Comparison of ENCODE assay signal across 8 cellular contexts in genomic region chr3:152202976-152203626, GRCh38.
DNase-seq lines count a peak whose midpoint lies in the region; ATAC-seq, FAIRE-seq and TF ChIP-seq lines count a peak whose summit lies in the region.

No MANE protein-coding gene starts in this region.

- BruUV-seq in HepG2 (replicated peaks; lab: Mats Ljungman, UMichigan), result no TSS peak

- peak overlapping the region; percentile 58 for H3K27ac ChIP-seq in CD4-positive, alpha-beta T cell (ENCODE audit: low read depth, low read length)
- H3K27ac ChIP-seq in HepG2 (ENCODE audit: extremely low read length, insufficient read depth, low read length), result no peak overlapping the region

- H3K9me3 ChIP-seq in CD4-positive, alpha-beta T cell (ENCODE audit: control insufficient read depth, low read length), result no peaks in the 10 kb centered on the region
- H3K9me3 ChIP-seq in HepG2 (ENCODE audit: low read length), result no peaks in the 10 kb centered on the region

- no peaks in the 10 kb centered on the region for H4K20me1 ChIP-seq in HepG2 (ENCODE audit: insufficient read depth, low read length)

- DNase-seq in CD4-positive, alpha-beta T cell, result no peak
- DNase-seq in HepG2 (ENCODE audit: low spot score), result no peak
- no peak for DNase-seq in central memory CD4-positive, alpha-beta T cell
- no peak for DNase-seq in iPS-NIHi11 (ENCODE audit: low spot score)
- no peak for DNase-seq in SK-N-DZ (ENCODE audit: low spot score)

- CTCF ChIA-PET in CD4-positive, alpha-beta T cell (lab: Charles Lee), result interaction anchor here (1.3 to 1.9 kb wide), 4 partner anchors 30 to 66 kb away, joined by 3 to 10 read pairs (median 4); partner anchors contain the start of gene MBNL1
- CTCF ChIA-PET in HepG2 (lab: Yijun Ruan, JAX; ENCODE audit: low intra/inter-chr PET ratio, low total read pairs), result no interaction called here

- no peak overlapping the region for H3K9ac ChIP-seq in HepG2 (ENCODE audit: insufficient read depth, low read depth, low read length)

- H3K27me3 ChIP-seq in CD4-positive, alpha-beta T cell (ENCODE audit: control insufficient read depth, insufficient read depth, low read length), result no peaks in the 10 kb centered on the region
- H3K27me3 ChIP-seq in HepG2 (ENCODE audit: control insufficient read depth in 1 of 2, insufficient read depth in 2 of 2, low read length in 2 of 2), result no peaks in the 10 kb centered on the region

- ATAC-seq in CD4-positive, alpha-beta T cell (ENCODE audit: poor library complexity), result no peak
- ATAC-seq in GM21786 (IDR thresholded peaks at IDR 0.05; ENCODE audit: unreplicated experiment), result peak; percentile 28
- ATAC-seq in SK-N-SH treated with all-trans-retinoic acid at 6 μM for 48 hours, result peak; percentile 55
- ATAC-seq in HepG2, result no peak
- no peak for ATAC-seq in HG02642 (IDR thresholded peaks at IDR 0.05; ENCODE audit: poor library complexity, unreplicated experiment)

- no peak for TF ChIP-seq CTCF in CD4-positive, alpha-beta T cell (IDR thresholded peaks at IDR 0.05)
- TF ChIP-seq CTCF in HepG2 (CRISPR knock-in tag; IDR thresholded peaks at IDR 0.05), result no peak

- peak overlapping the region; percentile 92 for H3K4me3 Mint-ChIP-seq in CD4-positive, alpha-beta T cell

- no peaks in the 10 kb centered on the region for H3K79me2 ChIP-seq in HepG2 (ENCODE audit: insufficient read depth, low read length)

- H3K4me2 ChIP-seq in HepG2 (ENCODE audit: low read depth, low read length), result no peak overlapping the region

- H2AFZ ChIP-seq in HepG2 (ENCODE audit: low read length), result no peak overlapping the region

- peak overlapping the region; percentile 96 for H3K27ac Mint-ChIP-seq in CD4-positive, alpha-beta T cell

- intact Hi-C loops in CD4-positive, alpha-beta T cell (cut with DNase I, micrococcal nuclease), result loop anchor here in 1 of 2 experiments (5.0 kb wide), 1 partner anchor 54 kb away; no protein-coding TSS in a partner anchor
- intact Hi-C loops in HepG2 (cut with micrococcal nuclease; ENCODE audit: unreplicated experiment), result no loop called here

- whole genome bisulfite sequencing in HepG2 (ENCODE audit: low lambda C conversion rate), result 14% methylated on average over 3 of the region's 3 CpGs

- peaks cover 86% of the 10 kb centered on the region for H3K4me1 Mint-ChIP-seq in CD4-positive, alpha-beta T cell (ENCODE audit: low read depth)

- no peaks in the 10 kb centered on the region for H3K4me1 ChIP-seq in HepG2 (ENCODE audit: insufficient read depth, low read length)

- in situ Hi-C loops in HepG2 (cut with HindIII; ENCODE audit: extremely low pct_ligation_motif_present, low pct_unique_long_range_greater_than_20kb), result no loop called here

- no peak for TF ChIP-seq RAD21 in HepG2 (CRISPR knock-in tag; IDR thresholded peaks at IDR 0.05)

- no peak overlapping the region for H3K4me3 ChIP-seq in HepG2 (replicated peaks in 1 of 3; ENCODE audit: insufficient read depth in 1 of 3, low read depth in 2 of 3, low read length in 3 of 3)

- peaks cover 8% of the 10 kb centered on the region for H3K36me3 Mint-ChIP-seq in CD4-positive, alpha-beta T cell (ENCODE audit: low read depth)

- TF ChIP-seq EP300 in HepG2 (IDR thresholded peaks at IDR 0.05; ENCODE audit: low read depth in 2 of 2, low read length in 2 of 2) (no peak), HepG2 (CRISPR knock-in tag; IDR thresholded peaks at IDR 0.05; ENCODE audit: borderline replicate concordance) (no peak)

- H3K36me3 ChIP-seq in HepG2 (replicated peaks in 1 of 2; ENCODE audit: control insufficient read depth in 1 of 2, insufficient read depth in 2 of 2, low read length in 2 of 2), result no peaks in the 10 kb centered on the region

- no peaks in the 10 kb centered on the region for H3K27me3 Mint-ChIP-seq in CD4-positive, alpha-beta T cell

- POLR2A ChIA-PET in CD4-positive, alpha-beta T cell (lab: Charles Lee), result interaction anchor here (0.6 to 12.8 kb wide), 20 partner anchors 10 to 84 kb away, joined by 3 to 185 read pairs (median 5); partner anchors contain the start of gene MBNL1
- POLR2A ChIA-PET in HepG2 (lab: Yijun Ruan, JAX), result no interaction called here

- FAIRE-seq in HepG2 (lab: Jason Lieb, UNC), result no peak

- TF ChIP-seq POLR2A in HepG2 (IDR thresholded peaks at IDR 0.05; ENCODE audit: insufficient read depth in 1 of 2, low read depth in 2 of 2, low read length in 2 of 2), result no peak

- H3K9me3 Mint-ChIP-seq in CD4-positive, alpha-beta T cell, result no peaks in the 10 kb centered on the region

TF ChIP-seq in SK-N-SH treated with all-trans-retinoic acid at 6 μM for 48 hours, 23 proteins besides CTCF, POLR2A, EP300 and RAD21 (continues in another document):
- TF ChIP-seq ZNF8 (CRISPR knock-in tag; IDR thresholded peaks at IDR 0.05) (no peak), ZFP3 (CRISPR knock-in tag; IDR thresholded peaks at IDR 0.05) (no peak), CSDC2 (CRISPR knock-in tag; IDR thresholded peaks at IDR 0.05) (no peak), CSRNP3 (CRISPR knock-in tag; IDR thresholded peaks at IDR 0.05) (no peak), ISL1 (CRISPR knock-in tag; IDR thresholded peaks at IDR 0.05) (no peak), ZC3H10 (CRISPR knock-in tag; IDR thresholded peaks at IDR 0.05) (no peak), TOX (CRISPR knock-in tag; IDR thresholded peaks at IDR 0.05; ENCODE audit: borderline replicate concordance) (no peak), ESRRG (CRISPR knock-in tag; IDR thresholded peaks at IDR 0.05) (no peak)
- TF ChIP-seq, protein P1, sequence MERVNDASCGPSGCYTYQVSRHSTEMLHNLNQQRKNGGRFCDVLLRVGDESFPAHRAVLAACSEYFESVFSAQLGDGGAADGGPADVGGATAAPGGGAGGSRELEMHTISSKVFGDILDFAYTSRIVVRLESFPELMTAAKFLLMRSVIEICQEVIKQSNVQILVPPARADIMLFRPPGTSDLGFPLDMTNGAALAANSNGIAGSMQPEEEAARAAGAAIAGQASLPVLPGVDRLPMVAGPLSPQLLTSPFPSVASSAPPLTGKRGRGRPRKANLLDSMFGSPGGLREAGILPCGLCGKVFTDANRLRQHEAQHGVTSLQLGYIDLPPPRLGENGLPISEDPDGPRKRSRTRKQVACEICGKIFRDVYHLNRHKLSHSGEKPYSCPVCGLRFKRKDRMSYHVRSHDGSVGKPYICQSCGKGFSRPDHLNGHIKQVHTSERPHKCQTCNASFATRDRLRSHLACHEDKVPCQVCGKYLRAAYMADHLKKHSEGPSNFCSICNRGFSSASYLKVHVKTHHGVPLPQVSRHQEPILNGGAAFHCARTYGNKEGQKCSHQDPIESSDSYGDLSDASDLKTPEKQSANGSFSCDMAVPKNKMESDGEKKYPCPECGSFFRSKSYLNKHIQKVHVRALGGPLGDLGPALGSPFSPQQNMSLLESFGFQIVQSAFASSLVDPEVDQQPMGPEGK (CRISPR knock-in tag; IDR thresholded peaks at IDR 0.05; ENCODE audit: borderline replicate concordance), result no peak

TF ChIP-seq in HepG2, 621 proteins besides CTCF, POLR2A, EP300 and RAD21:
- TF ChIP-seq TFAP4 (IDR thresholded peaks at IDR 0.05; ENCODE audit: borderline replicate concordance, low read depth) (peak; percentile 34; the same call in 1 of the 2 replicates), ZNF609 (CRISPR knock-in tag; IDR thresholded peaks at IDR 0.05; ENCODE audit: borderline replicate concordance) (no peak)

Comparison
In these comparisons a context has a peak if more than half of its experiments do, and no peak if none do; other contexts are left out.
1. ATAC-seq: peak in GM21786 (single experiment) and SK-N-SH treated with all-trans-retinoic acid at 6 μM for 48 hours (single experiment); none in CD4-positive, alpha-beta T cell (single experiment), HepG2 (single experiment) and HG02642 (single experiment).